Comparison of ENCODE assay signal across 8 cellular contexts in the genomic region with DNA sequence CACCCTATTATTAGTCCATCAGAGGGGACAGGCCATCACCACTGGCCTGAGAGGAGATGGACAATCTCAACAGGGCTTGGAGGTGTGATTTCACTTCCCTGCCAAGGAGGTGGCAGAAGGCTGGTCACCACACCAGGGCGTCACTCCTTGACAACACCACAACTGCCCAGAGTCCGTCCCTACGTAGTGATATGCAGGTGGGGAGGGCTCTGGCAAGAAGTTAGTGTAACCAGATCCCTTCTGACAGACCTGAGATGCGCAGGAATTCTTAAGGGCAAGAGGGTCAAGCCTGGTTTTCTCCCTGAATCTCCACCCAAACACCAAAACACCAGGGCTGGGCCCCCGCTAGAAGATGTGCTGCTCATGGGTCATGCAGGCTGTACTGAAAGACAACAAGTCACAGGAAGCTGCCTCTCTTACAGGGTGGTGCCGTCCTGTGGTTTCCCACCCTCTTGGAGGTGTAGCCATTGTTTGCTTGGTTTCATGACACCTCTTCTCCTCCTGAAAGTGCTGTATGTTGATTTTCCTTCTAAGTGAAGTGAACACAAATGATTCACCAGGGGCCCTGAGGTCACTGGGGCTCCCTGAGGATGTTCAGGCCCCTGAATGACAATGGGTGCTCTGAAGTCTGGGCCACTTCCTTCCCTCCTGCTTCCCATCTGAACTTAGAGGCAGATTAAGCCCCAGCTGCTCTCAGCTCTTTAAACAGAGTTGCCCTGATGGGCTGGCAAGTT. TPM values are rescaled to one million over a fixed set of nuclear protein-coding genes. Genes with fewer than 3 reads are reported as not detected.
A peak's percentile ranks its signal among the peaks of the same experiment; 100 is the strongest.
DNase-seq lines count a peak whose midpoint lies in the region; ATAC-seq and TF ChIP-seq lines count a peak whose summit lies in the region.

No MANE protein-coding gene starts in this region.

- TF ChIP-seq EP300 in ovary (IDR thresholded peaks at IDR 0.05), result no peak

- no peak overlapping the region for H3K23ac ChIP-seq in H9 (ENCODE audit: insufficient read length, low read depth, low read length)

- no peak for ATAC-seq in left lobe of liver

- H3K14ac ChIP-seq in H9 (ENCODE audit: insufficient read depth, low read length), result peak overlapping the region; percentile 52; the same call in 1 of the 2 replicates

- WGBS in H9 (ENCODE audit: extremely low coverage, insufficient read length, low lambda C conversion rate), result no CpG with 5 or more reads among the region's 6 CpGs
- WGBS in ovary, 3 donors, result 95 to 97% (median 96%) methylated on average over 6 of the region's 6 CpGs

- no peak overlapping the region for H3T11ph ChIP-seq in H9 (ENCODE audit: low read length)

- intact Hi-C loops in ovary (cut with DNase I), result no loop called here

- H3K4me1 ChIP-seq in H9 (ENCODE audit: insufficient read depth, low read length) (peaks cover 20% of the 10 kb centered on the region; the same call in 1 of the 2 replicates), ovary (ENCODE audit: insufficient read depth) (no peaks in the 10 kb centered on the region)

- no peaks in the 10 kb centered on the region for H3K79me1 ChIP-seq in H9 (ENCODE audit: insufficient read depth, low read depth, low read length, poor library complexity, severe bottlenecking)

- peak overlapping the region; percentile 54 for H3K18ac ChIP-seq in H9 (ENCODE audit: insufficient read length, low read depth, low read length)

- H4K8ac ChIP-seq in H9 (replicated peaks; ENCODE audit: insufficient read length, low read depth, low read length), result no peak overlapping the region

- H3K27me3 Mint-ChIP-seq in H9 (ENCODE audit: low read depth), result peaks cover 5% of the 10 kb centered on the region
- peaks cover 6% of the 10 kb centered on the region for H3K27me3 Mint-ChIP-seq in endothelial cell (ENCODE audit: unreplicated experiment)

- H3K4me1 Mint-ChIP-seq in H9, result peaks cover 47 to 50% of the 10 kb centered on the region in 2 experiments
- peaks cover 54% of the 10 kb centered on the region for H3K4me1 Mint-ChIP-seq in endothelial cell (ENCODE audit: unreplicated experiment)

- no peak for TF ChIP-seq CTCF in H9 (conservative IDR thresholded peaks at IDR 0.05)
- TF ChIP-seq CTCF in endothelial cell (IDR thresholded peaks at IDR 0.05; ENCODE audit: unreplicated experiment), result no peak
- TF ChIP-seq CTCF in ovary (IDR thresholded peaks at IDR 0.05), result no peak

- TF ChIP-seq POLR2A in ovary (IDR thresholded peaks at IDR 0.05), result no peak

- H2BK5ac ChIP-seq in H9 (ENCODE audit: insufficient read length, low read length), result peak overlapping the region; percentile 17

- H3K9me3 Mint-ChIP-seq in H9, result no peaks in the 10 kb centered on the region; a peak in 2 of 5 replicates
- H3K9me3 Mint-ChIP-seq in endothelial cell (ENCODE audit: unreplicated experiment), result no peaks in the 10 kb centered on the region

- no peak overlapping the region for H2AK5ac ChIP-seq in H9 (ENCODE audit: insufficient read length, low read length)

- H3K9ac ChIP-seq in H9 (ENCODE audit: extremely low read depth, insufficient read length, low read length), result no peak overlapping the region

- H3K4me3 ChIP-seq in ovary, result no peak overlapping the region

- H3K56ac ChIP-seq in H9 (ENCODE audit: insufficient read length, low read depth, low read length), result no peak overlapping the region

- H3K36me3 ChIP-seq in ovary, result no peaks in the 10 kb centered on the region

- H3K36me3 Mint-ChIP-seq in H9 (ENCODE audit: insufficient read depth in 1 of 3, low read depth in 3 of 3) (peaks cover 4 to 15% (median 7%) of the 10 kb centered on the region in 3 experiments), endothelial cell (ENCODE audit: low read depth, unreplicated experiment) (peaks cover 29% of the 10 kb centered on the region)

- in situ Hi-C loops in ACHN (cut with HindIII; ENCODE audit: low pct_ligation_motif_present, low pct_unique_long_range_greater_than_20kb, low sequenced_read_pairs) (no loop called here), KBM-7 (cut with MboI; ENCODE audit: low pct_unique_long_range_greater_than_20kb, low sequenced_read_pairs) (no loop called here)

- H3K79me2 ChIP-seq in H9 (ENCODE audit: insufficient read depth, low read length), result peaks cover 2% of the 10 kb centered on the region; the same call in 1 of the 2 replicates

- H2BK12ac ChIP-seq in H9 (ENCODE audit: insufficient read length, low read depth, low read length), result no peak overlapping the region

- H4K5ac ChIP-seq in H9 (ENCODE audit: insufficient read length, low read depth, low read length), result peak overlapping the region; percentile 28

- H3K27me3 ChIP-seq in H9 (ENCODE audit: insufficient read depth, low read length) (no peaks in the 10 kb centered on the region), ovary (no peaks in the 10 kb centered on the region)

- peak overlapping the region; percentile 42 for H3K27ac ChIP-seq in H9 (ENCODE audit: insufficient read length, low read depth, low read length)
- H3K27ac ChIP-seq in ovary, result no peak overlapping the region

- H4K20me1 ChIP-seq in H9 (ENCODE audit: control insufficient read depth, insufficient read depth, insufficient read length), result peaks cover 6% of the 10 kb centered on the region

- H2BK20ac ChIP-seq in H9 (ENCODE audit: low read depth, low read length, poor library complexity, severe bottlenecking), result no peak overlapping the region

- H3K27ac Mint-ChIP-seq in H9, result peak overlapping the region; percentile 45 to 97 (median 96); a peak in 6 of 7 replicates
- H3K27ac Mint-ChIP-seq in endothelial cell (ENCODE audit: unreplicated experiment), result peak overlapping the region; percentile 94

- H2BK120ac ChIP-seq in H9 (ENCODE audit: low read depth, low read length, poor library complexity, severe bottlenecking), result no peak overlapping the region

- peak overlapping the region; percentile 18 for H3K4me2 ChIP-seq in H9 (ENCODE audit: insufficient read depth, insufficient read length, low read length)

- H2AFZ ChIP-seq in H9 (ENCODE audit: low read length), result no peak overlapping the region

- peak overlapping the region; percentile 46 for H4K91ac ChIP-seq in H9 (ENCODE audit: insufficient read length, low read depth, low read length)

- DNase-seq in H9 (peak; percentile 90), endothelial cell (ENCODE audit: low spot score) (no peak), ACHN (no peak), left lobe of liver (ENCODE audit: low spot score) (no peak), ovary (no peak), KBM-7 (no peak)
- DNase-seq in activated CD4-positive, alpha-beta T cell treated with anti-CD3 and anti-CD28 coated beads for 1 hour, result peak; percentile 33
- DNase-seq in stimulated activated CD4-positive, alpha-beta T cell treated with anti-CD3 and anti-CD28 coated beads, TNF-alpha, amount 100 ng/mL, for 4 hours (ENCODE audit: low read depth in 3 of 3), result peak; percentile 12 to 29 (median 25)

- H3K23me2 ChIP-seq in H9 (ENCODE audit: insufficient read length, low read depth, low read length, poor library complexity, severe bottlenecking), result no peaks in the 10 kb centered on the region

- H3K9me3 ChIP-seq in H9 (ENCODE audit: control insufficient read depth, low read depth, low read length) (no peaks in the 10 kb centered on the region), ovary (no peaks in the 10 kb centered on the region)

- H3K4me3 Mint-ChIP-seq in H9 (peak overlapping the region in 1 of 2 experiments; percentile 10; a peak in 3 of 5 replicates), endothelial cell (ENCODE audit: unreplicated experiment) (peak overlapping the region; percentile 22)

- H2BK15ac ChIP-seq in H9 (ENCODE audit: low read depth, low read length), result no peak overlapping the region

- no peak overlapping the region for H3K4ac ChIP-seq in H9 (ENCODE audit: low read depth, low read length)

RNA-seq across cellular contexts. Expression of a gene that starts 27.1 kb away (rescaled TPM):
- 22.0 and 24.3 TPM in 2 replicates for total RNA-seq in H9 (2021)
- total RNA-seq in endothelial cell (ENCODE audit: unreplicated experiment), result 18.4 TPM
- total RNA-seq in left lobe of liver, result 15.5 TPM
- total RNA-seq in ovary, result 10 to 100 TPM in 4 of 7 donors, 1 to 10 TPM in 3; 5.6 to 17.6 (median 11.4) TPM
- 10 to 100 TPM in 1 of 2 donors, 1 to 10 TPM in 1; 5.0 to 13.6 TPM for polyA plus RNA-seq in ovary

Comparison
In these comparisons a context has a peak if more than half of its experiments do, and no peak if none do; other contexts are left out.
1. DNase-seq: peak in H9 (single experiment), activated CD4-positive, alpha-beta T cell treated with anti-CD3 and anti-CD28 coated beads for 1 hour (single experiment) and stimulated activated CD4-positive, alpha-beta T cell treated with anti-CD3 and anti-CD28 coated beads, TNF-alpha, amount 100 ng/mL, for 4 hours (3 of 3); none in endothelial cell (single experiment), ACHN (single experiment), left lobe of liver (single experiment), ovary (0 of 5) and KBM-7 (single experiment).